In the genomic region with DNA sequence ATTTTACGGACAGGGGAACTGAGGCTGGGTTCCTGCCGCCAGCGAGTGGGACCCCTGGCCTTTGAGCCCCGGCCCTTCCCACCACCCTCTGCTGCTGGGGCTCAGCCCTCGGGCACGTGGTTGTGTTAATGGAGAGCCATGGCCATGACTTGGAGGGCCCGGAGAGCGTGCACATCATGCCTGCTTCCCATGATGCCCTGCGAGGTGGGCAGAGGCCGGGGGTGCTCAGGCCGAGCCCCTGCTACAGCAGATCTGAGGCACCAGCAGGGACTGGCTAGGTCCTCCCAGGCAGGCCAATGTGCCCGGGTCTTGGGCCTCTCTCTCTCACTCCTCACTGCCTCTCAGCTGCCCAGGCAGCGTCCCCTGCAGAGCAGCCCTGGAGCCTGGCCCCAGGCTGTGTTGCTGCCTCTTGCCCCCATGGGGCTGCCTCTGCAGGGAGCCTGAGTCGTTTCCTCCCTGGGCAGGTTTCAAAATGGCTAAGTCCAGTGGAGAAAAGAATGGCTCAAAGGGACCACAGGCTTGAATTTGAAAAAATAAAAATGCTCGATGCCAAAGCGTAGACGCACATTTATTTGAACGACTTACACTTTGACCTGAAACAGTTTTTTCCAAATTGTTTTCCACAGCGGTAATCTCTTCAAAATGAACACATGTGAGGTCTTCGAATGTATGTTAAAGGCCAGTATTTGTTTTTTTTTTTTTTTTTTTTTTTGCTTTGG, we compare ENCODE assay signal across 14 cellular contexts.
A peak's percentile ranks its signal among the peaks of the same experiment; 100 is the strongest.
DNase-seq lines count a peak whose midpoint lies in the region; TF ChIP-seq lines count a peak whose summit lies in the region.
"Had no signal": no experiment of that assay in that cellular context is flagged by ENCODE, and none has a peak within 500 bp of the region (broad histone marks: within the 10 kb centered on the region; RNA-seq: fewer than 3 reads in every experiment).

No MANE protein-coding gene starts in this region.

- intact Hi-C loops in tibial artery (cut with DNase I; ENCODE audit: low total_unique reads): no loop called here

- no peak overlapping the region for H3K23ac ChIP-seq in mesendoderm (ENCODE audit: low read length)

- no peak overlapping the region for H3K27ac ChIP-seq in CD8-positive, alpha-beta memory T cell (ENCODE audit: low read depth, low read length)
- no peak overlapping the region for H3K27ac ChIP-seq in tibial artery
- H3K27ac ChIP-seq in smooth muscle cell (ENCODE audit: low read depth): no peak overlapping the region
- H3K27ac ChIP-seq in mesendoderm (ENCODE audit: low read depth, low read length): no peak overlapping the region
- H3K27ac ChIP-seq: epithelial cell of prostate, parathyroid adenoma, PC-9 had no signal

- no peak overlapping the region for H2BK15ac ChIP-seq in mesendoderm (replicated peaks; ENCODE audit: low read depth)

- H4K5ac ChIP-seq in mesendoderm (ENCODE audit: low read length): no peak overlapping the region

- TF ChIP-seq CTCF in Loucy (conservative IDR thresholded peaks at IDR 0.05; ENCODE audit: low read length): no peak
- TF ChIP-seq CTCF in tibial artery (IDR thresholded peaks at IDR 0.05): no peak
- TF ChIP-seq CTCF in smooth muscle cell (IDR thresholded peaks at IDR 0.05; ENCODE audit: borderline replicate concordance, insufficient read depth, poor library complexity, severe bottlenecking): no peak
- TF ChIP-seq CTCF in osteocyte (IDR thresholded peaks at IDR 0.05): no peak

- H3K79me2 ChIP-seq in Loucy (ENCODE audit: insufficient read depth, low read length): no peaks in the 10 kb centered on the region
- H3K79me2 ChIP-seq in smooth muscle cell (ENCODE audit: low read depth): no peaks in the 10 kb centered on the region
- H3K79me2 ChIP-seq in mesendoderm (ENCODE audit: control insufficient read depth, insufficient read depth, low read length): no peaks in the 10 kb centered on the region
- H3K79me2 ChIP-seq: parathyroid adenoma had no signal

- no peak overlapping the region for H2AK5ac ChIP-seq in mesendoderm (ENCODE audit: low read length)

- POLR2A ChIA-PET in CD8-positive, alpha-beta memory T cell (lab: Charles Lee): no interaction called here

- H4K20me1 ChIP-seq in Loucy (ENCODE audit: insufficient read depth, low read length, poor library complexity, severe bottlenecking): no peaks in the 10 kb centered on the region
- H4K20me1 ChIP-seq in smooth muscle cell (ENCODE audit: low read depth): no peaks in the 10 kb centered on the region

- H3K4me2 ChIP-seq in Loucy (ENCODE audit: low read depth, low read length, poor library complexity, severe bottlenecking) (peak overlapping the region; percentile 3), smooth muscle cell (no peak overlapping the region), mesendoderm (ENCODE audit: low read length) (no peak overlapping the region)
- H3K4me2 ChIP-seq: PC-9 had no signal

- CTCF ChIA-PET in CD8-positive, alpha-beta memory T cell (lab: Charles Lee): no interaction called here

- peak overlapping the region; percentile 6 for H3K4me3 ChIP-seq in CD8-positive, alpha-beta memory T cell (ENCODE audit: low read length)
- H3K4me3 ChIP-seq in Loucy (ENCODE audit: low read length, poor library complexity, severe bottlenecking) (no peak overlapping the region), tibial artery (no peak overlapping the region), smooth muscle cell (no peak overlapping the region), mesendoderm (ENCODE audit: low read length) (no peak overlapping the region)
- H3K4me3 ChIP-seq: PC-9 had no signal

- H3K9me3 ChIP-seq in CD8-positive, alpha-beta memory T cell (ENCODE audit: low read length): no peaks in the 10 kb centered on the region
- H3K9me3 ChIP-seq in Loucy (ENCODE audit: insufficient read depth, low read depth, low read length): no peaks in the 10 kb centered on the region
- H3K9me3 ChIP-seq in tibial artery: no peaks in the 10 kb centered on the region
- H3K9me3 ChIP-seq in smooth muscle cell (replicated peaks; ENCODE audit: low read depth): no peaks in the 10 kb centered on the region

- no peak for DNase-seq in CD8-positive, alpha-beta memory T cell
- no peak for DNase-seq in activated naive CD8-positive, alpha-beta T cell treated with anti-CD3 and anti-CD28 coated beads for 36 hours
- DNase-seq in mesenteric fat pad (ENCODE audit: low spot score): peak; percentile 77
- DNase-seq in tibial artery: no peak
- no peak for DNase-seq in smooth muscle cell (lab: John Stamatoyannopoulos, UW; ENCODE audit: unreplicated experiment)
- no peak for DNase-seq in osteocyte (ENCODE audit: extremely low spot score, unreplicated experiment)
- DNase-seq in mesendoderm: no peak
- DNase-seq: Calu3; IMR-90; PC-9; stimulated activated CD4-positive, alpha-beta T cell treated with anti-CD3 and anti-CD28 coated beads, Interleukin-4, amount 100 ng/mL, for 1 hour had no signal

- peaks cover 46% of the 10 kb centered on the region for H3K4me1 ChIP-seq in CD8-positive, alpha-beta memory T cell (ENCODE audit: insufficient read depth, low read length)
- H3K4me1 ChIP-seq in Loucy (ENCODE audit: insufficient read depth, low read length, poor library complexity, severe bottlenecking) (peaks cover 17% of the 10 kb centered on the region), tibial artery (no peaks in the 10 kb centered on the region), smooth muscle cell (ENCODE audit: low read depth) (no peaks in the 10 kb centered on the region), mesendoderm (ENCODE audit: control insufficient read depth, low read depth, low read length) (no peaks in the 10 kb centered on the region)
- H3K4me1 ChIP-seq: parathyroid adenoma had no signal

- H3K79me1 ChIP-seq in mesendoderm (ENCODE audit: low read length): no peaks in the 10 kb centered on the region

- peaks cover 4 to 10% of the 10 kb centered on the region in 2 donors for H3K27me3 Mint-ChIP-seq in CD8-positive, alpha-beta memory T cell
- H3K27me3 Mint-ChIP-seq in activated naive CD8-positive, alpha-beta T cell treated with anti-CD3 and anti-CD28 coated beads for 36 hours: no peaks in the 10 kb centered on the region
- peaks cover 16% of the 10 kb centered on the region for H3K27me3 Mint-ChIP-seq in osteocyte (ENCODE audit: unreplicated experiment)

- H3K56ac ChIP-seq in mesendoderm (ENCODE audit: low read length): no peak overlapping the region

- H2BK120ac ChIP-seq in mesendoderm (ENCODE audit: low read depth, low read length): no peak overlapping the region

- peaks cover 4% of the 10 kb centered on the region for H3K27me3 ChIP-seq in CD8-positive, alpha-beta memory T cell (ENCODE audit: insufficient read depth, low read length, poor library complexity, severe bottlenecking)
- H3K27me3 ChIP-seq in Loucy (ENCODE audit: insufficient read depth, low read length, poor library complexity, severe bottlenecking) (no peaks in the 10 kb centered on the region), tibial artery (peaks cover 0 to 21% of the 10 kb centered on the region in 2 donors), smooth muscle cell (ENCODE audit: low read depth) (peaks cover 4% of the 10 kb centered on the region), mesendoderm (ENCODE audit: insufficient read depth, low read length, poor library complexity) (no peaks in the 10 kb centered on the region)

- H3K9me2 ChIP-seq in Loucy (replicated peaks; ENCODE audit: low read depth, low read length): no peaks in the 10 kb centered on the region

- peak overlapping the region in 5 of 7 donors; percentile 44 to 63 (median 61) for H3K4me3 Mint-ChIP-seq in CD8-positive, alpha-beta memory T cell
- H3K4me3 Mint-ChIP-seq in activated naive CD8-positive, alpha-beta T cell treated with anti-CD3 and anti-CD28 coated beads for 36 hours: peak overlapping the region; percentile 40
- no peak overlapping the region for H3K4me3 Mint-ChIP-seq in osteocyte (ENCODE audit: unreplicated experiment)

- H3K9ac ChIP-seq in Loucy (ENCODE audit: low read depth, low read length, poor library complexity, severe bottlenecking): no peak overlapping the region
- no peak overlapping the region for H3K9ac ChIP-seq in smooth muscle cell (ENCODE audit: low read depth)
- no peak overlapping the region for H3K9ac ChIP-seq in mesendoderm (ENCODE audit: low read length)
- H3K9ac ChIP-seq: parathyroid adenoma had no signal

- H3K36me3 Mint-ChIP-seq in CD8-positive, alpha-beta memory T cell: no peaks in the 10 kb centered on the region
- H3K36me3 Mint-ChIP-seq in activated naive CD8-positive, alpha-beta T cell treated with anti-CD3 and anti-CD28 coated beads for 36 hours: no peaks in the 10 kb centered on the region
- H3K36me3 Mint-ChIP-seq in osteocyte (ENCODE audit: unreplicated experiment): no peaks in the 10 kb centered on the region

- H4K8ac ChIP-seq in mesendoderm (ENCODE audit: low read depth, low read length): no peak overlapping the region

- H3K27ac Mint-ChIP-seq in CD8-positive, alpha-beta memory T cell: peak overlapping the region in 6 of 8 donors; percentile 75 to 92 (median 88)
- H3K27ac Mint-ChIP-seq in activated naive CD8-positive, alpha-beta T cell treated with anti-CD3 and anti-CD28 coated beads for 36 hours: peak overlapping the region; percentile 78
- H3K27ac Mint-ChIP-seq in osteocyte (ENCODE audit: unreplicated experiment): no peak overlapping the region

- WGBS in smooth muscle cell (ENCODE audit: low lambda C conversion rate): 86% methylated on average over 20 of the region's 20 CpGs
- WGBS in mesendoderm (ENCODE audit: extremely low coverage, insufficient coverage, low lambda C conversion rate): no CpG with 5 or more reads among the region's 20 CpGs

- no peak overlapping the region for H3K18ac ChIP-seq in mesendoderm (ENCODE audit: low read length)

- H3K4ac ChIP-seq in mesendoderm (ENCODE audit: low read depth, low read length): no peak overlapping the region

- H3K9me3 Mint-ChIP-seq in CD8-positive, alpha-beta memory T cell: no peaks in the 10 kb centered on the region
- H3K9me3 Mint-ChIP-seq in activated naive CD8-positive, alpha-beta T cell treated with anti-CD3 and anti-CD28 coated beads for 36 hours: no peaks in the 10 kb centered on the region
- H3K9me3 Mint-ChIP-seq in osteocyte (ENCODE audit: unreplicated experiment): no peaks in the 10 kb centered on the region

- H3K4me1 Mint-ChIP-seq in CD8-positive, alpha-beta memory T cell: peaks cover 20 to 25% (median 23%) of the 10 kb centered on the region in 3 donors
- peaks cover 22% of the 10 kb centered on the region for H3K4me1 Mint-ChIP-seq in activated naive CD8-positive, alpha-beta T cell treated with anti-CD3 and anti-CD28 coated beads for 36 hours
- H3K4me1 Mint-ChIP-seq in osteocyte (ENCODE audit: unreplicated experiment): peaks cover 11% of the 10 kb centered on the region

- no peaks in the 10 kb centered on the region for H3K36me3 ChIP-seq in CD8-positive, alpha-beta memory T cell (ENCODE audit: insufficient read depth, low read length)
- no peaks in the 10 kb centered on the region for H3K36me3 ChIP-seq in Loucy (ENCODE audit: insufficient read depth, low read length)
- H3K36me3 ChIP-seq in tibial artery: no peaks in the 10 kb centered on the region
- H3K36me3 ChIP-seq in smooth muscle cell (ENCODE audit: low read depth): no peaks in the 10 kb centered on the region
- no peaks in the 10 kb centered on the region for H3K36me3 ChIP-seq in mesendoderm (ENCODE audit: control insufficient read depth, insufficient read depth, low read length)

- no peaks in the 10 kb centered on the region for H3F3A ChIP-seq in Loucy (ENCODE audit: low read depth)
- no peaks in the 10 kb centered on the region for H3F3A ChIP-seq in smooth muscle cell (ENCODE audit: low read depth)

- no peak overlapping the region for H2AFZ ChIP-seq in Loucy (ENCODE audit: low read length)
- no peak overlapping the region for H2AFZ ChIP-seq in smooth muscle cell (ENCODE audit: low read depth)
- H2AFZ ChIP-seq: parathyroid adenoma, PC-9 had no signal

- no peak overlapping the region for H2BK5ac ChIP-seq in mesendoderm (ENCODE audit: low read length)
